Comparison of ENCODE assay signal across 8 cellular contexts in the genomic region with DNA sequence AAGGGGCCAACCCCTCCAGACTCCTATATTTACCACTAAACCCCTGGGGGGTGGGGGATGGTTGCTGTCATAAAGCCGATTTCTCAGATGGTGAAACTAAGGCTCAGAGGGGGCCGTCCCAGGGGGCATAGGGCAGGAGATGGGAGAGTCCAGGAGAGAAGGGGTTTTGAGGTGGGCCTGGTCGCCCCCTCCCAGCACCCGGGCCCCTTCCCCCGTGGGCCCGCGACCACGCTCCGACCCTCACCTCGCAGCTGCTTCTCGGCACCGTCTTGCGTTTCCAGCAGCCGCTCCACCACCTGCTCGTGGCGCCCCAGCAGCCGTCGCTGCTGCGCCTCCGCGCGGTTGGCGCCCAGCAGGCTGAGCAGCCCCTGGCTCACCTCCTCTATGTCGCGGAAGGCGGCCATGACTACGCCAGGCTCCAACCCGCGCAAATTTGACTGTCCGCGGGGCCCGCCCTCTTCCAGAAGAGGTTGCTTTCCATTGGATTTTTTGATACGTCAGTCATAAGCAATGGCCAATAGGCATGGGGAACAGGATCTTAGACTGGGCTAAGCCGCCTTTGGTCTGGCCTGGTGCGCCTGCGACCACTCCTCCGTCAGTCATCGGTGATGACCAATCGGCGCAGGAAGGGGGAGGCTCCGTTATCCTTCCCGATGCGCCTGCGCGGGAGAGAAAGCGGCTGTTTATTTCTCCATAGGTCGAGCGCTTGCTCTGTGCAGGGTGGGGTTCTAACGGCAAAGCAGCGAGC. TPM values are rescaled to one million over a fixed set of nuclear protein-coding genes. Genes with fewer than 3 reads are reported as not detected.
DNase-seq lines count a peak whose midpoint lies in the region; ATAC-seq and TF ChIP-seq lines count a peak whose summit lies in the region.

A gene with protein sequence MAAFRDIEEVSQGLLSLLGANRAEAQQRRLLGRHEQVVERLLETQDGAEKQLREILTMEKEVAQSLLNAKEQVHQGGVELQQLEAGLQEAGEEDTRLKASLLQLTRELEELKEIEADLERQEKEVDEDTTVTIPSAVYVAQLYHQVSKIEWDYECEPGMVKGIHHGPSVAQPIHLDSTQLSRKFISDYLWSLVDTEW (minus strand): TSS at position 410 of the 748 bp plus-strand sequence. CDS start 6 bp downstream, at position 404.

- H3K27me3 Mint-ChIP-seq in IgD-negative memory B cell: peaks cover 3% of the 10 kb centered on the region

- peaks cover 10 to 12% (median 11%) of the 10 kb centered on the region in 3 donors for H3K4me1 Mint-ChIP-seq in IgD-negative memory B cell

- peak within 1 kb of the TSS; percentile 81 to 95 (median 90) for H3K4me3 Mint-ChIP-seq in IgD-negative memory B cell

- DNase-seq in DMS 273 treated with DMSO at 0.1 percent for 48 hours (lab: John Stamatoyannopoulos, UW): peak; percentile 96
- DNase-seq in OCI-M2 (lab: John Stamatoyannopoulos, UW; ENCODE audit: unreplicated experiment): peak; percentile 100
- DNase-seq in activated T-cell treated with anti-CD3 and anti-CD28 coated beads for 4 hours: peak; percentile 73
- peak; percentile 92 for DNase-seq in epithelial cell of prostate (ENCODE audit: low read depth, low spot score)
- peak; percentile 92 to 97 (median 95) for DNase-seq in mucosa of descending colon
- peak; percentile 87 for DNase-seq in stimulated activated CD8-positive, alpha-beta memory T cell treated with anti-CD3 and anti-CD28 coated beads, Interleukin-4, amount 100 ng/mL, for 24 hours (ENCODE audit: low read depth)

- no peak for TF ChIP-seq CTCF in mucosa of descending colon (IDR thresholded peaks at IDR 0.05)

- no peaks in the 10 kb centered on the region for H3K36me3 Mint-ChIP-seq in IgD-negative memory B cell

- H3K4me3 ChIP-seq in mucosa of descending colon: peak within 1 kb of the TSS; percentile 34

- peaks cover 0 to 2% (median 2%) of the 10 kb centered on the region in 3 donors for H3K9me3 Mint-ChIP-seq in IgD-negative memory B cell

- H3K27ac ChIP-seq in epithelial cell of prostate: no peak within 1 kb of the TSS

- H3K4me1 ChIP-seq in mucosa of descending colon (ENCODE audit: low read depth): peaks cover 12% of the 10 kb centered on the region

- intact Hi-C loops in mucosa of descending colon (cut with DNase I, micrococcal nuclease): no loop called here

- no peaks in the 10 kb centered on the region for H3K9me3 ChIP-seq in mucosa of descending colon

- H3K27ac Mint-ChIP-seq in IgD-negative memory B cell: peak within 1 kb of the TSS; percentile 39 to 78 (median 64)

- ATAC-seq in GM21529 (IDR thresholded peaks at IDR 0.05; ENCODE audit: unreplicated experiment) (peak; percentile 96), mucosa of descending colon (peak; percentile 97)

- H3K36me3 ChIP-seq in mucosa of descending colon (ENCODE audit: low read depth): no peaks in the 10 kb centered on the region

RNA-seq across cellular contexts. Expression of the gene that starts here (rescaled TPM):
- polyA plus RNA-seq in IgD-negative memory B cell: not detected
- total RNA-seq in mucosa of descending colon: 10 to 100 TPM in 1 of 3 donors, 1 to 10 TPM in 2; 2.8 to 15.8 (median 3.8) TPM
